ENCODE assay signal across 5 cellular contexts in the genomic region with DNA sequence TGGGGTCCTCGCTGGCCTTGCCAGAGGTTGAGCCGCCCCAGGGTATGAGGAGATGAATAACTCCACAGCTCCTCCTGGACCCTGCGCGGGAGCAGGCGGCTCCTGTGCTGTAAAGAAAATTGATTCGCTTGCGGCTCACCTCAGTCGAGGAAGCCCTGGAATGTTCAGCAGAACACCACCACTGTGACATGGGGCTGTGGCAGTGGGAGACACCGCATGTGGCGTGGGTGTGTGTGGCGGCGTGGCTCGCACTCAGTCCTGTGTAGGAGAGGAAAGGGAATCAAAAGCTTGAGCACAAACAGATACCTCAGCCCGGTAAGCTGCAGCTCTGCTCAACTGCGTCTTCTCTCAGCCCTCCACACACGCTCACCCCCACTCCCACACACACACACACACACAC.
DNase-seq lines count a peak whose midpoint lies in the region; ATAC-seq, FAIRE-seq and TF ChIP-seq lines count a peak whose summit lies in the region.
"Not testable (repeated sequence)": the region's sequence is repeated elsewhere in the genome, so short reads cannot be mapped to it uniquely, and the experiment has no call there.

No MANE protein-coding gene starts in this region.

- intact Hi-C loops in upper lobe of right lung (cut with DNase I): not testable (repeated sequence)

- H3K9me3 Mint-ChIP-seq in nephron progenitor cell: not testable (repeated sequence)

- peaks cover 20% of the 10 kb centered on the region for H3K4me1 Mint-ChIP-seq in nephron progenitor cell

- not testable (repeated sequence) for H3K4me3 Mint-ChIP-seq in nephron progenitor cell

- not testable (repeated sequence) for H3K27ac ChIP-seq in upper lobe of right lung

- H3K36me3 ChIP-seq in bronchial epithelial cell (ENCODE audit: control insufficient read depth, insufficient read depth, low read length); upper lobe of right lung: not testable (repeated sequence)

- not testable (repeated sequence) for H3K27me3 Mint-ChIP-seq in nephron progenitor cell (ENCODE audit: low read depth, poor library complexity)

- TF ChIP-seq CTCF in bronchial epithelial cell (IDR thresholded peaks at IDR 0.05; ENCODE audit: insufficient read depth, low read length, severe bottlenecking); nephron progenitor cell (IDR thresholded peaks at IDR 0.05); upper lobe of right lung (IDR thresholded peaks at IDR 0.05): not testable (repeated sequence)

- DNase-seq in GM12891 (ENCODE audit: insufficient read length, low spot score); bronchial epithelial cell (ENCODE audit: low read depth); nephron progenitor cell; stimulated activated naive CD8-positive, alpha-beta T cell treated with anti-CD3 and anti-CD28 coated beads, Interleukin-15, Interleukin-2, amounts not matched to agents 100 U/mL and 50 U/mL, for 24 hours; upper lobe of right lung: not testable (repeated sequence)

- not testable (repeated sequence) for H3K27me3 ChIP-seq in bronchial epithelial cell (ENCODE audit: control insufficient read depth, insufficient read depth, low read length); upper lobe of right lung

- H3K27ac Mint-ChIP-seq in nephron progenitor cell: peak overlapping the region; percentile 61

- H3K4me1 ChIP-seq in upper lobe of right lung: not testable (repeated sequence)

- FAIRE-seq in GM12891 (lab: Jason Lieb, UNC) (peak; percentile 62), bronchial epithelial cell (lab: Jason Lieb, UNC) (peak; percentile 90)

- not testable (repeated sequence) for H3K36me3 Mint-ChIP-seq in nephron progenitor cell (ENCODE audit: low read depth)

- H3K4me3 ChIP-seq in bronchial epithelial cell (ENCODE audit: low read depth, low read length); upper lobe of right lung: not testable (repeated sequence)

- not testable (repeated sequence) for TF ChIP-seq POLR2A in GM12891 (IDR thresholded peaks at IDR 0.05; ENCODE audit: low read depth, low read length)

- ATAC-seq in stimulated activated naive CD8-positive, alpha-beta T cell treated with anti-CD3 and anti-CD28 coated beads, Interleukin-15, Interleukin-2, amounts not matched to agents 100 U/mL and 50 U/mL, for 24 hours: peak; percentile 38
- ATAC-seq in upper lobe of right lung: peak; percentile 20

- not testable (repeated sequence) for H3K9me3 ChIP-seq in upper lobe of right lung
